Comparison of ENCODE assay signal across 16 cellular contexts in the genomic region with DNA sequence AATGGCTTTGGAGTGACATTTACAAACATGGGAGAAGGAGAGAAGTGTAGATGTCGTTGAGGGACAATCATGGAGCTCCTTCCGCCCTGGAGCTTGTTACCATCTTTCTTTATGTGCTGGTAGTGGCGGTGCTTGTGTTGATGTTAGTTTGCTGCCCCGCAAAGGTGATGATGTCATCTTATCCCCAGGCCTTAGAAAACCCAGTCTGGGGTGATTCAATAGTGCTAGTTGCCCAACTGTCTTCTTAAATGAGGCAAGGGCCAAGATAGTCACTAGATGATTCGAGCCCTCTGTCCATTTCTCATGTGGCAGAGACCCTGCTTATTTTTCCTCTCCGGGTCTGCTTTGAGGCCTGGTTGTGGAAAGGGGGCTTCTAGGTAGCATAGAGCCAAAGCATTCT.
"Had no signal": no experiment of that assay in that cellular context is flagged by ENCODE, and none has a peak within 500 bp of the region (broad histone marks: within the 10 kb centered on the region; RNA-seq: fewer than 3 reads in every experiment).

No MANE protein-coding gene starts in this region.

- ATAC-seq: activated naive CD4-positive, alpha-beta T cell treated with anti-CD3 and anti-CD28 coated beads, Interleukin-2, amount 50 U/mL, for 72 hours; natural killer cell treated with Interleukin-12 subunit alpha and Interleukin-12 subunit beta and Interleukin-15 and Interleukin-18, amount 100 ng/mL, for 72 hours; stimulated activated naive B cell treated with anti-CD40 and anti-IgM and Interleukin-4, amounts not matched to agents 10 μg/mL and 1 μg/mL and 100 μg/mL, for 72 hours had no signal

- H3K4me3 ChIP-seq: coronary artery, esophagus squamous epithelium, skin epidermis, tibial artery, uterus had no signal

- DNase-seq: activated CD4-positive, alpha-beta T cell treated with anti-CD3 and anti-CD28 coated beads, Interleukin-2, amount 50 U/mL, for 48 hours; activated gamma-delta T cell; activated T-cell treated with anti-CD3 and anti-CD28 coated beads, Interleukin-2, amount 50 U/mL, for 1 hour; central memory CD4-positive, alpha-beta T cell; esophagus squamous epithelium; head of caudate nucleus; stimulated activated CD4-positive, alpha-beta T cell treated with anti-CD3 and anti-CD28 coated beads, Interleukin-15, amount 100 ng/mL, for 24 hours; stimulated activated CD4-positive, alpha-beta T cell treated with anti-CD3 and anti-CD28 coated beads, Interleukin-4, amount 100 ng/mL, for 1 hour; stimulated activated naive B cell treated with anti-CD40 and anti-IgM and Interleukin-4, amounts not matched to agents 10 μg/mL and 1 μg/mL and 100 μg/mL, for 72 hours; uterus; WERI-Rb-1 had no signal
